28 cellular contexts compared by ENCODE assay signal in genomic region chr12:92289611-92290010, GRCh38.
DNase-seq lines count a peak whose midpoint lies in the region; ATAC-seq and TF ChIP-seq lines count a peak whose summit lies in the region.
"Had no signal": no experiment of that assay in that cellular context is flagged by ENCODE, and none has a peak within 500 bp of the region (broad histone marks: within the 10 kb centered on the region; RNA-seq: fewer than 3 reads in every experiment).

No MANE protein-coding gene starts in this region.

- no peak overlapping the region for H3K9ac ChIP-seq in GM23248
- H3K9ac ChIP-seq: parathyroid adenoma had no signal

- ATAC-seq in upper lobe of left lung (ENCODE audit: low FRiP score in 2 of 2) (no peak), GM21367 (IDR thresholded peaks at IDR 0.05; ENCODE audit: unreplicated experiment) (no peak)
- ATAC-seq: CD8-positive, alpha-beta T cell had no signal

- WGBS in GM23248 (ENCODE audit: low coverage in 1 of 2, low lambda C conversion rate in 2 of 2, missing lambda C conversion rate in 2 of 2), 2 experiments = 87 to 98% methylated on average over 2 of the region's 2 CpGs
- WGBS in upper lobe of left lung, 2 donors = 94 to 97% methylated on average over 2 of the region's 2 CpGs

- no peaks in the 10 kb centered on the region for H3K9me2 ChIP-seq in GM23248 (ENCODE audit: insufficient read depth)

- DNase-seq in GM23248 (no peak), RPMI7951 (ENCODE audit: low read depth) (peak; percentile 6), epithelial cell of prostate (ENCODE audit: low read depth, low spot score) (no peak), pons (ENCODE audit: low spot score) (peak; percentile 39), dedifferentiated amniotic fluid mesenchymal stem cell (ENCODE audit: extremely low spot score) (no peak), upper lobe of left lung (no peak), NCI-H2171 treated with DMSO at 0.1 percent for 48 hours (lab: John Stamatoyannopoulos, UW) (no peak)
- DNase-seq: ACHN; activated CD4-positive, alpha-beta T cell treated with anti-CD3 and anti-CD28 coated beads, Interleukin-2, amount 10 ng/mL, durations not matched to agents 7 days and 5 days; activated effector memory CD4-positive, alpha-beta T cell treated with anti-CD3 and anti-CD28 coated beads, Interleukin-2, amount 50 U/mL, for 16 hours; activated T-cell treated with anti-CD3 and anti-CD28 coated beads, Interleukin-2, amount 50 U/mL, for 24 hours; aorta; BE2C; caudate nucleus; CD8-positive, alpha-beta T cell; NCI-H1092 treated with DMSO at 0.1 percent for 48 hours; NCI-H187 treated with DMSO at 0.1 percent for 48 hours; OCI-M1; Right ventricle myocardium superior; stimulated activated CD4-positive, alpha-beta T cell treated with anti-CD3 and anti-CD28 coated beads, Interleukin-12 subunit alpha, Interleukin-12 subunit beta, amount 100 ng/mL, for 4 hours; stimulated activated CD4-positive, alpha-beta T cell treated with anti-CD3 and anti-CD28 coated beads, Interleukin-4, amount 100 ng/mL, for 1 hour; T1000; tibial artery; WERI-Rb-1 had no signal

- H2AFZ ChIP-seq in GM23248 = no peak overlapping the region; the same call in 1 of the 2 replicates
- H2AFZ ChIP-seq: parathyroid adenoma had no signal

- in situ Hi-C loops in GM23248 (cut with MboI) = no loop called here

- H3K9me3 ChIP-seq in GM23248 (ENCODE audit: low read depth) = no peaks in the 10 kb centered on the region
- no peaks in the 10 kb centered on the region for H3K9me3 ChIP-seq in upper lobe of left lung
- H3K9me3 ChIP-seq: BE2C, right atrium auricular region, tibial artery had no signal

- H3K79me2 ChIP-seq in GM23248 (ENCODE audit: insufficient read depth) = no peaks in the 10 kb centered on the region
- H3K79me2 ChIP-seq: parathyroid adenoma had no signal

- TF ChIP-seq EP300 in upper lobe of left lung (IDR thresholded peaks at IDR 0.05) = no peak

- H3K36me3 ChIP-seq in GM23248 (ENCODE audit: low read depth) (no peaks in the 10 kb centered on the region), upper lobe of left lung (no peaks in the 10 kb centered on the region)
- H3K36me3 ChIP-seq: BE2C, right atrium auricular region, tibial artery, WERI-Rb-1 had no signal

- no peak for TF ChIP-seq CTCF in upper lobe of left lung (IDR thresholded peaks at IDR 0.05)

- H3F3A ChIP-seq in GM23248 (ENCODE audit: insufficient read depth) = peaks cover 30% of the 10 kb centered on the region

- H3K27ac ChIP-seq in GM23248 (peak overlapping the region; percentile 55), epithelial cell of prostate (peak overlapping the region; percentile 60), upper lobe of left lung (no peak overlapping the region)
- H3K27ac ChIP-seq: coronary artery, parathyroid adenoma, tibial artery, WERI-Rb-1 had no signal

- H3K27me3 ChIP-seq in GM23248 (replicated peaks; ENCODE audit: insufficient read depth) (no peaks in the 10 kb centered on the region), upper lobe of left lung (no peaks in the 10 kb centered on the region)
- H3K27me3 ChIP-seq: BE2C, right atrium auricular region, tibial artery had no signal

- peak overlapping the region; percentile 43 for H3K4me2 ChIP-seq in GM23248 (ENCODE audit: unreplicated experiment)

- no peak for TF ChIP-seq POLR2A in upper lobe of left lung (IDR thresholded peaks at IDR 0.05)

- H3K4me1 ChIP-seq in GM23248 (ENCODE audit: insufficient read depth) = peaks cover 25% of the 10 kb centered on the region
- peaks cover 0 to 4% (median 2%) of the 10 kb centered on the region in 4 donors for H3K4me1 ChIP-seq in upper lobe of left lung
- H3K4me1 ChIP-seq: BE2C, parathyroid adenoma, right atrium auricular region had no signal

- H4K20me1 ChIP-seq in GM23248 (ENCODE audit: insufficient read depth) = no peaks in the 10 kb centered on the region

- peak overlapping the region; percentile 12; the same call in 1 of the 2 replicates for H3K4me3 ChIP-seq in GM23248
- no peak overlapping the region for H3K4me3 ChIP-seq in upper lobe of left lung
- H3K4me3 ChIP-seq: coronary artery, right atrium auricular region, tibial artery had no signal

Comparison
In these comparisons a context has a peak if more than half of its experiments do, and no peak if none do; other contexts are left out.
1. DNase-seq: peak in RPMI7951 (single experiment) and pons (single experiment); none in GM23248 (single experiment), epithelial cell of prostate (single experiment), dedifferentiated amniotic fluid mesenchymal stem cell (single experiment), upper lobe of left lung (0 of 2) and NCI-H2171 treated with DMSO at 0.1 percent for 48 hours (single experiment).
2. H3K27ac ChIP-seq: peak in GM23248 (single experiment) and epithelial cell of prostate (single experiment); none in upper lobe of left lung (0 of 4).